8 cellular contexts compared by ENCODE assay signal in genomic region chr14:105420141-105420975, GRCh38. TPM values are rescaled to one million over a fixed set of nuclear protein-coding genes. Genes with fewer than 3 reads are reported as not detected.
DNase-seq lines count a peak whose midpoint lies in the region; ATAC-seq, FAIRE-seq and TF ChIP-seq lines count a peak whose summit lies in the region.

No MANE protein-coding gene starts in this region.

- peak overlapping the region; percentile 94 for H3K4me2 ChIP-seq in A549
- H3K4me2 ChIP-seq in astrocyte (ENCODE audit: low read length) = peak overlapping the region; percentile 98

- CTCF ChIA-PET in A549 (lab: Yijun Ruan, JAX) = interaction anchor here (0.9 to 3.1 kb wide), 4 partner anchors 14 to 69 kb away, joined by 3 to 9 read pairs (median 4); no protein-coding TSS in a partner anchor

- no peaks in the 10 kb centered on the region for H3K9me3 Mint-ChIP-seq in astrocyte (ENCODE audit: unreplicated experiment)

- intact Hi-C loops in lower leg skin (cut with DNase I; ENCODE audit: low total_unique reads) = no loop called here

- H3K4me1 ChIP-seq in A549 = peaks cover 22% of the 10 kb centered on the region; the same call in 2 of the 3 replicates
- peaks cover 21% of the 10 kb centered on the region for H3K4me1 ChIP-seq in astrocyte (ENCODE audit: insufficient read depth, low read length)
- H3K4me1 ChIP-seq in tibial nerve = peaks cover 0 to 40% (median 28%) of the 10 kb centered on the region in 4 donors

- no peak for TF ChIP-seq EP300 in A549 (IDR thresholded peaks at IDR 0.05)
- no peak for TF ChIP-seq EP300 in tibial nerve (IDR thresholded peaks at IDR 0.05)

- peaks cover 44% of the 10 kb centered on the region for H4K20me1 ChIP-seq in astrocyte (ENCODE audit: insufficient read depth, low read length)

- H3K4me1 Mint-ChIP-seq in astrocyte (ENCODE audit: low read depth, unreplicated experiment) = peaks cover 6% of the 10 kb centered on the region

- H3K27ac ChIP-seq in A549 (peak overlapping the region; percentile 99 to 100), astrocyte (ENCODE audit: low read depth, low read length) (no peak overlapping the region), tibial nerve (peak overlapping the region; percentile 12 to 85 (median 76))

- ATAC-seq in A549 (no peak), HG03280 (IDR thresholded peaks at IDR 0.05; ENCODE audit: unreplicated experiment) (no peak), GM19351 (IDR thresholded peaks at IDR 0.05; ENCODE audit: unreplicated experiment) (no peak)

- H3K27me3 ChIP-seq in astrocyte (ENCODE audit: insufficient read depth, low read length) (no peaks in the 10 kb centered on the region), tibial nerve (no peaks in the 10 kb centered on the region)

- H3K36me3 ChIP-seq in astrocyte (ENCODE audit: insufficient read depth, low read length) = no peaks in the 10 kb centered on the region
- H3K36me3 ChIP-seq in tibial nerve = peaks cover 0 to 9% (median 0%) of the 10 kb centered on the region in 3 donors

- H3K4me3 ChIP-seq in A549 = peak overlapping the region; percentile 97
- peak overlapping the region; percentile 97 for H3K4me3 ChIP-seq in HFF-Myc (replicated peaks; ENCODE audit: low read depth, low read length)
- H3K4me3 ChIP-seq in astrocyte (ENCODE audit: insufficient read depth, low read depth, low read length) = peak overlapping the region; percentile 81
- peak overlapping the region; percentile 47 for H3K4me3 ChIP-seq in lower leg skin (ENCODE audit: low read depth, poor library complexity, severe bottlenecking)
- H3K4me3 ChIP-seq in tibial nerve = peak overlapping the region; percentile 47 to 84 (median 69)

- no peak for TF ChIP-seq RAD21 in A549 (conservative IDR thresholded peaks at IDR 0.05 in 1 of 2, IDR thresholded peaks at IDR 0.05 in 1 of 2)

- TF ChIP-seq POLR2A in A549 (IDR thresholded peaks at IDR 0.05; ENCODE audit: low read length) (no peak), lower leg skin (IDR thresholded peaks at IDR 0.05) (no peak), tibial nerve (IDR thresholded peaks at IDR 0.05) (no peak)

- H3K27me3 Mint-ChIP-seq in astrocyte (ENCODE audit: low read depth, unreplicated experiment) = peaks cover 3% of the 10 kb centered on the region

- H2AFZ ChIP-seq in astrocyte (ENCODE audit: low read depth, low read length) = no peak overlapping the region

- FAIRE-seq in A549 (lab: Jason Lieb, UNC) (no peak), astrocyte (lab: Jason Lieb, UNC) (no peak)

- peak overlapping the region; percentile 84 for H3K27ac Mint-ChIP-seq in astrocyte (ENCODE audit: unreplicated experiment)

- 4% methylated on average over 18 of the region's 61 CpGs for WGBS in A549 (ENCODE audit: missing lambda C conversion rate)
- 4 to 18% methylated on average over 12 to 24 of the region's 61 CpGs for WGBS in lower leg skin, 2 donors
- 4 to 5% methylated on average over 11 to 19 of the region's 61 CpGs for WGBS in tibial nerve, 2 donors

- peaks cover 4% of the 10 kb centered on the region for H3K36me3 Mint-ChIP-seq in astrocyte (ENCODE audit: low read depth, unreplicated experiment)

- POLR2A ChIA-PET in A549 (lab: Yijun Ruan, JAX) = no interaction called here

- no peaks in the 10 kb centered on the region for H3K9me3 ChIP-seq in A549
- H3K9me3 ChIP-seq in astrocyte (ENCODE audit: insufficient read depth, low read depth, low read length) = no peaks in the 10 kb centered on the region
- H3K9me3 ChIP-seq in tibial nerve = no peaks in the 10 kb centered on the region

- TF ChIP-seq CTCF in A549 (IDR thresholded peaks at IDR 0.05) (no peak), HFF-Myc (IDR thresholded peaks at IDR 0.05; ENCODE audit: low read depth, low read length, missing control alignments) (no peak), astrocyte (IDR thresholded peaks at IDR 0.05; ENCODE audit: insufficient read depth, low read depth, low read length) (no peak), lower leg skin (IDR thresholded peaks at IDR 0.05) (no peak), tibial nerve (IDR thresholded peaks at IDR 0.05) (no peak)

- DNase-seq in A549 (ENCODE audit: low read depth in 1 of 2, low spot score in 1 of 2) = no peak
- no peak for DNase-seq in HFF-Myc (ENCODE audit: extremely low read depth, low read depth)
- DNase-seq in astrocyte (ENCODE audit: low read depth) = no peak
- no peak for DNase-seq in lower leg skin (ENCODE audit: low spot score in 2 of 2)
- DNase-seq in tibial nerve (ENCODE audit: low spot score in 2 of 2) = no peak
- DNase-seq in stimulated activated CD4-positive, alpha-beta T cell treated with anti-CD3 and anti-CD28 coated beads, Interleukin-2, amount 100 ng/mL, for 24 hours = no peak

- H3K4me3 Mint-ChIP-seq in astrocyte (ENCODE audit: unreplicated experiment) = peak overlapping the region; percentile 92

- H3K79me2 ChIP-seq in astrocyte (ENCODE audit: insufficient read depth, low read length) = peaks cover 59% of the 10 kb centered on the region

- peak overlapping the region; percentile 89 for H3K9ac ChIP-seq in astrocyte (ENCODE audit: low read length)

TF ChIP-seq in A549, 52 proteins besides CTCF, POLR2A, EP300 and RAD21:
- no peak for TF ChIP-seq CHD2 (IDR thresholded peaks at IDR 0.05; ENCODE audit: low read length, partially characterized antibody)
- no peak for TF ChIP-seq HOXA7 (CRISPR knock-in tag; IDR thresholded peaks at IDR 0.05)
- TF ChIP-seq MAX (IDR thresholded peaks at IDR 0.05) = peak; percentile 41; the same call in 1 of the 2 replicates

RNA-seq across cellular contexts. Expression of gene MTA1, which starts 0.7 kb away (rescaled TPM):
- 46.8 and 52.7 TPM in 2 replicates for polyA plus RNA-seq in A549 (2011; rRNA removed)
- 105 and 111 TPM in 2 replicates for polyA plus RNA-seq in A549 (2012; cell fraction: cytosol; rRNA removed)
- 523 and 668 TPM in 2 replicates for polyA plus RNA-seq in A549 (2012; cell fraction: nucleus; rRNA removed)
- 80.7 to 89.8 TPM (median 86.7 TPM) in 3 replicates for polyA plus RNA-seq in A549 (2017; fragmentation: RNase III; extraction: RNeasy Plus Mini Kit Qiagen cat#74134 plus additional on column Dnase treatment)
- 42.6 and 67.3 TPM in 2 replicates for polyA minus RNA-seq in A549 (2011; rRNA and poly(A)+ RNA removed)
- total RNA-seq in astrocyte = 93.7 and 111 TPM in 2 replicates
- 10 to 100 TPM; 39.3 to 56.7 (median 46.4) TPM for total RNA-seq in lower leg skin
- total RNA-seq in tibial nerve = 100 to 1,000 TPM in 1 of 4 donors, 10 to 100 TPM in 3; 67.5 to 213 (median 95.3) TPM

RNA-seq across cellular contexts. Expression of gene TEX22, which starts 22.0 kb away (rescaled TPM):
- polyA plus RNA-seq in A549 (2011; rRNA removed) (0.06 and 0.19 TPM in 2 replicates), A549 (2017; fragmentation: RNase III; extraction: RNeasy Plus Mini Kit Qiagen cat#74134 plus additional on column Dnase treatment) (0.23 to 0.51 TPM (median 0.26 TPM) in 3 replicates)
- polyA plus RNA-seq in A549 (2012; cell fraction: cytosol; rRNA removed) = 0.08 and 0.12 TPM in 2 replicates
- polyA plus RNA-seq in A549 (2012; cell fraction: nucleus; rRNA removed) = 0.65 and 0.84 TPM in 2 replicates
- polyA minus RNA-seq in A549 (2011; rRNA and poly(A)+ RNA removed) = 0.44 and 0.50 TPM in 2 replicates
- total RNA-seq in astrocyte (1.2 and 2.5 TPM in 2 replicates), lower leg skin (under 1 TPM in 2 of 4 donors, not detected in 2; 0.17 to 0.34 TPM), tibial nerve (1 to 10 TPM in 2 of 4 donors, under 1 TPM in 2; 0.84 to 1.3 (median 1.0) TPM)

RNA-seq across cellular contexts. Expression of gene CRIP2, which starts 54.3 kb away (rescaled TPM):
- polyA plus RNA-seq in A549 (2011; rRNA removed) (36.2 and 41.0 TPM in 2 replicates), A549 (2017; fragmentation: RNase III; extraction: RNeasy Plus Mini Kit Qiagen cat#74134 plus additional on column Dnase treatment) (55.6 to 68.4 TPM (median 67.3 TPM) in 3 replicates)
- 192 and 210 TPM in 2 replicates for polyA plus RNA-seq in A549 (2012; cell fraction: cytosol; rRNA removed)
- polyA plus RNA-seq in A549 (2012; cell fraction: nucleus; rRNA removed) = 220 and 295 TPM in 2 replicates
- polyA minus RNA-seq in A549 (2011; rRNA and poly(A)+ RNA removed) = 8.9 and 14.4 TPM in 2 replicates
- total RNA-seq in astrocyte (56.0 and 71.8 TPM in 2 replicates), lower leg skin (100 to 1,000 TPM; 103 to 203 (median 141) TPM), tibial nerve (100 to 1,000 TPM; 161 to 268 (median 208) TPM)

Comparison
In these comparisons a context has a peak if more than half of its experiments do, and no peak if none do; other contexts are left out.
1. H3K4me3 ChIP-seq: peak in every context shown above with its lines; median percentile 97 in A549; 97 in HFF-Myc; 81 in astrocyte; 69 in tibial nerve; 47 in lower leg skin.